ENCODE assay signal across 8 cellular contexts in the genomic region with DNA sequence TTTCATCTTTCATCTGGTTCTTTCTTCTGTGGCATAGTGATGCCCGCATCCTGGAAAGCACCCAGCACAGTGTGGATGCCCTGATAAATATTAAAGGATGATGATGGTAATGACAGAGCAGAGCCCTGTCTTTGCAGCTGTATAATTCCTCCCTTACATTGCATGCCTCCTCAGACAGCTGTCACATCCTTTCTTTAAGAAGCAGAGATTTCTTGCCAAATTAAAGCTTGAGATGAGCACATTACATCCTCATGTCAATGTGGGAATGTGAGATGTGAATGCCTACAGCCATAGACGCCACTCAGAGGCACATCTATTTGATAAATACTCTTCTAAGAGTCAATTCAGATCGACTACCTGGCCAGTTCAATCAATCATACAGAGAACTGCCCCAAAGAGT.
"Had no signal": no experiment of that assay in that cellular context is flagged by ENCODE, and none has a peak within 500 bp of the region (broad histone marks: within the 10 kb centered on the region; RNA-seq: fewer than 3 reads in every experiment).

No MANE protein-coding gene starts in this region.

- H3K4me1 ChIP-seq: HAP-1 had no signal

- H3K9me3 ChIP-seq: HAP-1 had no signal

- H3K4me1 Mint-ChIP-seq: IgD-negative memory B cell had no signal

- H3K9me3 Mint-ChIP-seq: HFFc6 had no signal

- H3K27ac ChIP-seq: HL-60 had no signal

- H3K36me3 ChIP-seq: HAP-1 had no signal

- H3K27ac Mint-ChIP-seq: HFFc6, IgD-negative memory B cell had no signal

- H3K4me3 Mint-ChIP-seq: HFFc6, IgD-negative memory B cell had no signal

- H3K27me3 Mint-ChIP-seq: IgD-negative memory B cell had no signal

- DNase-seq: GOT3, H7, HFFc6 had no signal

- ATAC-seq: HCT116, HepG2 had no signal

- H3K36me3 Mint-ChIP-seq: IgD-negative memory B cell had no signal

- H3K4me3 ChIP-seq: HAP-1 had no signal
